In genomic region chr18:36828157-36828629, GRCh38 we compare ENCODE assay signal across 8 cellular contexts. TPM values are rescaled to one million over a fixed set of nuclear protein-coding genes. Genes with fewer than 3 reads are reported as not detected.
A peak's percentile ranks its signal among the peaks of the same experiment; 100 is the strongest.
DNase-seq lines count a peak whose midpoint lies in the region; ATAC-seq, FAIRE-seq and TF ChIP-seq lines count a peak whose summit lies in the region.

No MANE protein-coding gene starts in this region.

- POLR2A ChIA-PET in T-cell (lab: Charles Lee), result interaction anchor here (0.6 to 0.9 kb wide), 3 partner anchors 295 to 1331 kb away, joined by 3 to 7 read pairs (median 3); partner anchors contain the start of gene INO80C (in 1 of the 2)

- H3K4me1 ChIP-seq in lung (ENCODE audit: control insufficient read depth in 2 of 2, insufficient read depth in 2 of 2, low read length in 2 of 2) (peaks cover 0 to 8% of the 10 kb centered on the region in 2 donors), thoracic aorta (ENCODE audit: control insufficient read depth in 1 of 2, low read depth in 2 of 2) (peaks cover 6 to 21% of the 10 kb centered on the region in 2 donors)

- peak overlapping the region; percentile 84 to 96 (median 89) for H3K4me3 Mint-ChIP-seq in T-cell

- peak overlapping the region; percentile 84 to 85 for H3K27ac Mint-ChIP-seq in T-cell

- H3K4me3 ChIP-seq in lung (peak overlapping the region; percentile 78), thoracic aorta (peak overlapping the region; percentile 92)

- peak; percentile 75 for DNase-seq in activated effector memory CD4-positive, alpha-beta T cell treated with anti-CD3 and anti-CD28 coated beads, Interleukin-2, amount 50 U/mL, for 16 hours
- DNase-seq in activated effector memory CD4-positive, alpha-beta T cell treated with Interleukin-2 at 50 U/mL for 16 hours, result no peak
- peak; percentile 54 for DNase-seq in HT-29 (ENCODE audit: low spot score)
- DNase-seq in T-cell, result peak in 19 of 34 experiments; percentile 1 to 28 (median 8)
- DNase-seq in dermis blood vessel endothelial cell, result peak; percentile 47
- peak; percentile 35 for DNase-seq in lung (ENCODE audit: low spot score)
- DNase-seq in thoracic aorta (ENCODE audit: low spot score), result no peak
- no peak for DNase-seq in urothelium cell line (ENCODE audit: low spot score)

- H3K27me3 ChIP-seq in lung (ENCODE audit: control insufficient read depth, insufficient read depth) (no peaks in the 10 kb centered on the region), thoracic aorta (replicated peaks; ENCODE audit: insufficient read depth) (no peaks in the 10 kb centered on the region)

- WGBS in lung, 2 donors, result 0 to 1% methylated on average over 18 of the region's 18 CpGs

- FAIRE-seq in urothelium cell line (lab: Jason Lieb, UNC), result no peak

- H3K4me1 Mint-ChIP-seq in T-cell, result peaks cover 37 to 52% (median 44%) of the 10 kb centered on the region in 3 donors

- no peaks in the 10 kb centered on the region for H3K36me3 ChIP-seq in lung (ENCODE audit: control insufficient read depth in 2 of 2, insufficient read depth in 2 of 2, low read length in 2 of 2)
- no peaks in the 10 kb centered on the region for H3K36me3 ChIP-seq in thoracic aorta

- TF ChIP-seq CTCF in lung (IDR thresholded peaks at IDR 0.05; ENCODE audit: control extremely low read depth, extremely low read depth) (no peak), thoracic aorta (IDR thresholded peaks at IDR 0.05) (no peak)

- no peaks in the 10 kb centered on the region for H3K9me3 Mint-ChIP-seq in T-cell

- no peaks in the 10 kb centered on the region for H3K27me3 Mint-ChIP-seq in T-cell

- no peaks in the 10 kb centered on the region for H3K9me3 ChIP-seq in lung (ENCODE audit: control insufficient read depth in 2 of 2, insufficient read depth in 1 of 2, low read length in 1 of 2)
- H3K9me3 ChIP-seq in thoracic aorta, result no peaks in the 10 kb centered on the region

- ATAC-seq in T-cell (replicated peaks in 1 of 4), result peak in 2 of 4 experiments; percentile 0
- ATAC-seq in lung (ENCODE audit: insufficient read depth, low FRiP score), result peak; percentile 1
- no peak for ATAC-seq in thoracic aorta (ENCODE audit: insufficient number of reproducible peaks, low FRiP score, low read depth)

- CTCF ChIA-PET in T-cell (lab: Charles Lee), result interaction anchor here (0.6 to 2.3 kb wide), 7 partner anchors 10 to 810 kb away, joined by 3 to 7 read pairs (median 4); no protein-coding TSS in a partner anchor

- peak overlapping the region in 1 of 2 donors; percentile 80 for H3K27ac ChIP-seq in lung (ENCODE audit: low read depth in 1 of 2, low read length in 1 of 2)
- peak overlapping the region; percentile 65 to 79 for H3K27ac ChIP-seq in thoracic aorta

- peaks cover 5% of the 10 kb centered on the region for H3K36me3 Mint-ChIP-seq in T-cell

RNA-seq across cellular contexts. Expression of gene TPGS2, which starts 0.6 kb away (rescaled TPM):
- 88.2 and 94.8 TPM in 2 replicates for total RNA-seq in HT-29 (2014; rRNA removed; shearing (Covaris generic))
- 10 to 100 TPM; 31.7 to 46.9 (median 46.2) TPM for total RNA-seq in T-cell
- total RNA-seq in dermis blood vessel endothelial cell, result 232 and 234 TPM in 2 replicates
- total RNA-seq in lung, result 100 to 1,000 TPM in 1 of 2 donors, 10 to 100 TPM in 1; 69.9 to 122 TPM
- 10 to 100 TPM; 45.5 to 47.2 TPM for polyA plus RNA-seq in lung
- total RNA-seq in thoracic aorta, result 100 to 1,000 TPM in 1 of 2 donors, 10 to 100 TPM in 1; 83.0 to 150 TPM

RNA-seq across cellular contexts. Expression of gene KIAA1328, which starts 0.7 kb away (rescaled TPM):
- total RNA-seq in HT-29 (2014; rRNA removed; shearing (Covaris generic)), result 1.8 and 2.5 TPM in 2 replicates
- 10 to 100 TPM in 4 of 5 donors, 1 to 10 TPM in 1; 10.0 to 17.0 (median 11.5) TPM for total RNA-seq in T-cell
- 4.4 and 5.3 TPM in 2 replicates for total RNA-seq in dermis blood vessel endothelial cell
- total RNA-seq in lung, result 10 to 100 TPM; 10.2 to 48.1 TPM
- 1 to 10 TPM; 2.8 to 3.8 TPM for polyA plus RNA-seq in lung
- 10 to 100 TPM; 14.4 to 22.7 TPM for total RNA-seq in thoracic aorta

Comparison
In these comparisons a context has a peak if more than half of its experiments do, and no peak if none do; other contexts are left out.
1. DNase-seq: peak in activated effector memory CD4-positive, alpha-beta T cell treated with anti-CD3 and anti-CD28 coated beads, Interleukin-2, amount 50 U/mL, for 16 hours (single experiment), HT-29 (single experiment), T-cell (19 of 34), dermis blood vessel endothelial cell (single experiment) and lung (single experiment); none in activated effector memory CD4-positive, alpha-beta T cell treated with Interleukin-2 at 50 U/mL for 16 hours (single experiment), thoracic aorta (single experiment) and urothelium cell line (single experiment).